Comparison of ENCODE assay signal across 1 cellular context in the genomic region with DNA sequence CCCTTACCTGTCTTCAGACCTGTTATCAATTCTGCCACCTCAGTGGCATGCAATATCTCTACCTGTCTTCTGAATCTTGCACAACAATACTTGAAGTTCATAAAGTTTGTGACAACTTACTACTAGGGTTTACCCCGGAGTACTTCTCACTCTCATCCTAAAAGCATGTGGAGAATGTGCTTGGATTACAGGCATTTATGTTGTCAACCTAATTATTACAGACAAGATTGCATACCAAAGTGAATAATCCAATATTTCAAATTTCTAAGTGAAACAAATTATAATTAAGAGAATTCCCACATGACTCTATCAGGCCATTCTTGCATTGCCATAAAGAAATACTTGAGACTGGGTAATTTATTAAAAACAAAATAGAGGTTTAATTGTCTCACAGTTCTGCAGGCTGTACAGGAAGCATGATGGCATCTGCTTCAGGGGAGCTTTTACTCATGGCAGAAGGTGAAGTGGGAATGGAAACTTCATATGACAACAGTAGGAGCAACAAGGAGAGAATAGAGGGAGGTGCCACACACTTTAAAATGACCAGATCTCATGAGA.
TF ChIP-seq lines count a peak whose summit lies in the region.

No MANE protein-coding gene starts in this region.

TF ChIP-seq in SK-N-SH treated with all-trans-retinoic acid at 6 μM for 48 hours, 23 proteins besides CTCF, POLR2A, EP300 and RAD21 (continued from another document):
- TF ChIP-seq, protein P1, sequence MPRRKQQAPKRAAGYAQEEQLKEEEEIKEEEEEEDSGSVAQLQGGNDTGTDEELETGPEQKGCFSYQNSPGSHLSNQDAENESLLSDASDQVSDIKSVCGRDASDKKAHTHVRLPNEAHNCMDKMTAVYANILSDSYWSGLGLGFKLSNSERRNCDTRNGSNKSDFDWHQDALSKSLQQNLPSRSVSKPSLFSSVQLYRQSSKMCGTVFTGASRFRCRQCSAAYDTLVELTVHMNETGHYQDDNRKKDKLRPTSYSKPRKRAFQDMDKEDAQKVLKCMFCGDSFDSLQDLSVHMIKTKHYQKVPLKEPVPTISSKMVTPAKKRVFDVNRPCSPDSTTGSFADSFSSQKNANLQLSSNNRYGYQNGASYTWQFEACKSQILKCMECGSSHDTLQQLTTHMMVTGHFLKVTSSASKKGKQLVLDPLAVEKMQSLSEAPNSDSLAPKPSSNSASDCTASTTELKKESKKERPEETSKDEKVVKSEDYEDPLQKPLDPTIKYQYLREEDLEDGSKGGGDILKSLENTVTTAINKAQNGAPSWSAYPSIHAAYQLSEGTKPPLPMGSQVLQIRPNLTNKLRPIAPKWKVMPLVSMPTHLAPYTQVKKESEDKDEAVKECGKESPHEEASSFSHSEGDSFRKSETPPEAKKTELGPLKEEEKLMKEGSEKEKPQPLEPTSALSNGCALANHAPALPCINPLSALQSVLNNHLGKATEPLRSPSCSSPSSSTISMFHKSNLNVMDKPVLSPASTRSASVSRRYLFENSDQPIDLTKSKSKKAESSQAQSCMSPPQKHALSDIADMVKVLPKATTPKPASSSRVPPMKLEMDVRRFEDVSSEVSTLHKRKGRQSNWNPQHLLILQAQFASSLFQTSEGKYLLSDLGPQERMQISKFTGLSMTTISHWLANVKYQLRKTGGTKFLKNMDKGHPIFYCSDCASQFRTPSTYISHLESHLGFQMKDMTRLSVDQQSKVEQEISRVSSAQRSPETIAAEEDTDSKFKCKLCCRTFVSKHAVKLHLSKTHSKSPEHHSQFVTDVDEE (CRISPR knock-in tag; IDR thresholded peaks at IDR 0.05) = no peak
